In the genomic region with DNA sequence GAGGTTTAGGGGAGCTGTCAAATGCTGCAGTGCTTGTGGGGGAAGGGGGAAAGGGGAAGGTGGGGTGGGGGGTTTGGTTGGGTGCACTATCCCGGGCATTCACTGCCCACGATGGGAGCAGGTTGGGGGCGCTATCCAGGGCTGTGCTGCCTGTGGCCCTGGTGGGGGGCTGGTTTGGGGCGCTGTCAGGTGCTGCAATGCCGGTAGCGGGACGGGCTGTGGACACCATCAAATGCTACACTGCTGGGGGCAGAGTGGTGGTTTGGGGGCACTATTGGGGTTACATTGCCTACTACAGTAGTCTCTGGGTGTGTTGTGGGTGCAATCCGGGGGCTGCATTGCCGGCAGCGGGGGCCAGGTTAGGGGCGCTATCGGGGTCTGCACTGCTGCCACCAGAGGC, we compare ENCODE assay signal across 2 cellular contexts. TPM values are rescaled to one million over a fixed set of nuclear protein-coding genes. Genes with fewer than 3 reads are reported as not detected.
"Had no signal": no experiment of that assay in that cellular context is flagged by ENCODE, and none has a peak within 500 bp of the region (broad histone marks: within the 10 kb centered on the region; RNA-seq: fewer than 3 reads in every experiment).

No MANE protein-coding gene starts in this region.

RNA-seq across cellular contexts. Expression of gene FAM153A, which starts 25.7 kb away (rescaled TPM):
- total RNA-seq: ascending aorta, astrocyte had no signal
